Comparison of ENCODE assay signal across 24 cellular contexts in genomic region chr13:46638262-46638661, GRCh38.
"Had no signal": no experiment of that assay in that cellular context is flagged by ENCODE, and none has a peak within 500 bp of the region (broad histone marks: within the 10 kb centered on the region; RNA-seq: fewer than 3 reads in every experiment).

No MANE protein-coding gene starts in this region.

- H3K9me3 ChIP-seq: Peyer's patch had no signal

- H3K9me3 Mint-ChIP-seq: activated B cell treated with CpG ODN at 0.5 μM for 24 hours; activated CD4-positive, alpha-beta memory T cell treated with anti-CD3 and anti-CD28 coated beads for 36 hours; activated CD4-positive, alpha-beta T cell treated with anti-CD3 and anti-CD28 coated beads, Interleukin-2, amount 10 ng/mL, durations not matched to agents 7 days and 5 days; activated T-cell treated with anti-CD3 and anti-CD28 coated beads, Interleukin-2, amount 50 U/mL, for 4 hours; T-cell had no signal

- H3K4me3 Mint-ChIP-seq: activated B cell treated with CpG ODN at 0.5 μM for 24 hours; activated CD4-positive, alpha-beta memory T cell treated with anti-CD3 and anti-CD28 coated beads for 36 hours; activated CD4-positive, alpha-beta T cell treated with anti-CD3 and anti-CD28 coated beads, Interleukin-2, amount 10 ng/mL, durations not matched to agents 7 days and 5 days; activated naive CD8-positive, alpha-beta T cell; activated T-cell treated with anti-CD3 and anti-CD28 coated beads, Interleukin-2, amount 50 U/mL, for 4 hours; T-cell had no signal

- H3K27ac Mint-ChIP-seq: activated B cell treated with CpG ODN at 0.5 μM for 24 hours; activated CD4-positive, alpha-beta memory T cell treated with anti-CD3 and anti-CD28 coated beads for 36 hours; activated CD4-positive, alpha-beta T cell treated with anti-CD3 and anti-CD28 coated beads, Interleukin-2, amount 10 ng/mL, durations not matched to agents 7 days and 5 days; activated naive CD8-positive, alpha-beta T cell; T-cell had no signal

- DNase-seq: activated B cell treated with CpG ODN at 0.5 μM for 24 hours; activated CD4-positive, alpha-beta memory T cell treated with anti-CD3 and anti-CD28 coated beads for 36 hours; activated CD4-positive, alpha-beta T cell treated with anti-CD3 and anti-CD28 coated beads for 1 hour; activated CD4-positive, alpha-beta T cell treated with anti-CD3 and anti-CD28 coated beads, Interleukin-2, amount 10 ng/mL, durations not matched to agents 7 days and 5 days; activated CD8-positive, alpha-beta memory T cell treated with anti-CD3 and anti-CD28 coated beads for 24 hours; activated effector memory CD4-positive, alpha-beta T cell treated with anti-CD3 and anti-CD28 coated beads, Interleukin-2, amount 50 U/mL, for 16 hours; activated naive CD4-positive, alpha-beta T cell treated with Interleukin-2 at 50 U/mL for 16 hours; activated T-cell treated with anti-CD3 and anti-CD28 coated beads, Interleukin-2, amount 50 U/mL, for 4 hours; amygdala; IMR-90; Kasumi-1; KBM-7; NCI-H1092; NCI-H2029 treated with DMSO at 0.1 percent for 48 hours; NCI-H510A treated with DMSO at 0.1 percent for 48 hours; NCI-H69; NK-92 treated with Interleukin-12 subunit alpha and Interleukin-12 subunit beta, amount 100 ng/mL, for 24 hours; Peyer's patch; SHP77 treated with DMSO at 0.1 percent for 48 hours; T-cell; T-helper 2 cell; T1000 had no signal

- H3K27me3 ChIP-seq: Peyer's patch had no signal

- H3K27me3 Mint-ChIP-seq: activated B cell treated with CpG ODN at 0.5 μM for 24 hours; activated CD4-positive, alpha-beta memory T cell treated with anti-CD3 and anti-CD28 coated beads for 36 hours; activated CD4-positive, alpha-beta T cell treated with anti-CD3 and anti-CD28 coated beads, Interleukin-2, amount 10 ng/mL, durations not matched to agents 7 days and 5 days; activated naive CD8-positive, alpha-beta T cell; brain; T-cell had no signal

- H3K27ac ChIP-seq: Peyer's patch had no signal

- H3K36me3 ChIP-seq: Peyer's patch had no signal

- ATAC-seq: activated T-cell treated with anti-CD3 and anti-CD28 coated beads, Interleukin-2, amount 50 U/mL, for 4 hours; T-cell had no signal

- H3K4me3 ChIP-seq: Peyer's patch had no signal
